8 cellular contexts compared by ENCODE assay signal in the genomic region with DNA sequence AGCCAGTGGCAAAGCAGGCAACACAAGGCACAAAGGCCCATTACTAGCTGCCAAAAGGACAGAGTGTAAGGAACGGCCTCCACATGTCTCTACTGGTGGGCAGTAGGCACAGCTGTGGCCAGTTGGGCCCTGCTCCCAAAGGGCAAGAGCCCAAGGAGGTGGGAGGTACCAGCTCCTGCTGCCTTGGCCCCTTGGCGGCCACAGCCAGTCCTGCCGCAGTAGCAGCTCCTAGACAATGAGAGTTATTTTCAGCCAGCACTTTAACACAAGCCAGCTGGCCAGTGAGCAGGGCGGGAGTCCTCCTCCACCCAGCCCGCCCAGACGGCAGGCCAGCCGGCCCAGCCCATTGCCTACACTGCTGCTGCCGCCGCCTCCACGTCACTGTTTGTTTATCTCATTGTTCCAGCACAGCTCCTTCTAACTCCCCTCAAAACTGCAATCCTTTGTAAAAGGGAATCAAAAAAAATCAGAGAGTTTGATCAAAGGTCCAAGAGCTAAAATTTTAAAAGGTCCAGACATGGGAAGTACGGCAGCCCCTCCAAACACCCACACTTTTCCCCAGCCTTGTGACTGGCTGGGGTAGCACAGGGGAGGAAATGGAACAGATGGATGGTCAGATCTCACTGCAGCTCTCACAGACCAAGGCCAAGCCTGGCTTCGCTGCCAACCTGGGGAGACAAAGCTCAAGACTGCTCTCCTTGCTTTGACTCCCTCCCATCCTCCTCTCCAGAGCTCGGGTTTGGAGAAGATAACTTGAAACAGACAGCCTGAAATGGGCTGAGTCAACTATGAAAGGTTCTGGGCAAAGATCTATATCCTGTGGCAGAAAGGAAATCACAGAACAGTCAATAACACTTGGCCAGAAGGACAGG. TPM values are rescaled to one million over a fixed set of nuclear protein-coding genes. Genes with fewer than 3 reads are reported as not detected.
A peak's percentile ranks its signal among the peaks of the same experiment; 100 is the strongest.
DNase-seq lines count a peak whose midpoint lies in the region; ATAC-seq and TF ChIP-seq lines count a peak whose summit lies in the region.

No MANE protein-coding gene starts in this region.

- peak overlapping the region; percentile 35 for H3K4me3 Mint-ChIP-seq in activated naive CD8-positive, alpha-beta T cell treated with anti-CD3 and anti-CD28 coated beads for 36 hours
- peak overlapping the region; percentile 51 for H3K4me3 Mint-ChIP-seq in nephron progenitor cell

- no peaks in the 10 kb centered on the region for H3K27me3 Mint-ChIP-seq in activated naive CD8-positive, alpha-beta T cell treated with anti-CD3 and anti-CD28 coated beads for 36 hours
- peaks cover 3% of the 10 kb centered on the region for H3K27me3 Mint-ChIP-seq in nephron progenitor cell (ENCODE audit: low read depth, poor library complexity)

- ATAC-seq in HG03565 (IDR thresholded peaks at IDR 0.05; ENCODE audit: unreplicated experiment) (no peak), HG02571 (IDR thresholded peaks at IDR 0.05; ENCODE audit: unreplicated experiment) (no peak)

- no peaks in the 10 kb centered on the region for H3K9me3 Mint-ChIP-seq in activated naive CD8-positive, alpha-beta T cell treated with anti-CD3 and anti-CD28 coated beads for 36 hours
- H3K9me3 Mint-ChIP-seq in nephron progenitor cell = no peaks in the 10 kb centered on the region

- peaks cover 6% of the 10 kb centered on the region for H3K36me3 Mint-ChIP-seq in activated naive CD8-positive, alpha-beta T cell treated with anti-CD3 and anti-CD28 coated beads for 36 hours
- no peaks in the 10 kb centered on the region for H3K36me3 Mint-ChIP-seq in nephron progenitor cell (ENCODE audit: low read depth)

- peak; percentile 76 for DNase-seq in DMS153 (lab: John Stamatoyannopoulos, UW)
- DNase-seq in NCI-H146 (lab: John Stamatoyannopoulos, UW) = peak; percentile 93
- no peak for DNase-seq in activated naive CD8-positive, alpha-beta T cell treated with anti-CD3 and anti-CD28 coated beads for 36 hours
- DNase-seq in globus pallidus (ENCODE audit: low spot score) = peak; percentile 99
- peak; percentile 68 for DNase-seq in nephron progenitor cell
- no peak for DNase-seq in NOMO-1 (lab: John Stamatoyannopoulos, UW; ENCODE audit: unreplicated experiment in 2 of 2)

- H3K4me1 Mint-ChIP-seq in activated naive CD8-positive, alpha-beta T cell treated with anti-CD3 and anti-CD28 coated beads for 36 hours = peaks cover 83% of the 10 kb centered on the region
- H3K4me1 Mint-ChIP-seq in nephron progenitor cell = peaks cover 75% of the 10 kb centered on the region

- peak; percentile 20 for TF ChIP-seq CTCF in nephron progenitor cell (IDR thresholded peaks at IDR 0.05)

- H3K27ac Mint-ChIP-seq in activated naive CD8-positive, alpha-beta T cell treated with anti-CD3 and anti-CD28 coated beads for 36 hours = peak overlapping the region; percentile 94
- H3K27ac Mint-ChIP-seq in nephron progenitor cell = peak overlapping the region; percentile 94

RNA-seq across cellular contexts. Expression of gene FMNL3, which starts 33.5 kb away (rescaled TPM):
- total RNA-seq in activated naive CD8-positive, alpha-beta T cell treated with anti-CD3 and anti-CD28 coated beads for 36 hours = 10 to 100 TPM; 20.3 to 22.3 TPM

RNA-seq across cellular contexts. Expression of gene PRPF40B, which starts 50.3 kb away (rescaled TPM):
- 1 to 10 TPM; 8.1 to 8.5 TPM for total RNA-seq in activated naive CD8-positive, alpha-beta T cell treated with anti-CD3 and anti-CD28 coated beads for 36 hours

Comparison
In these comparisons a context has a peak if more than half of its experiments do, and no peak if none do; other contexts are left out.
1. DNase-seq: peak in DMS153 (single experiment), NCI-H146 (single experiment), globus pallidus (single experiment) and nephron progenitor cell (single experiment); none in activated naive CD8-positive, alpha-beta T cell treated with anti-CD3 and anti-CD28 coated beads for 36 hours (single experiment) and NOMO-1 (0 of 2).